In genomic region chr15:70763120-70763949, GRCh38 we compare ENCODE assay signal across 8 cellular contexts. TPM values are rescaled to one million over a fixed set of nuclear protein-coding genes. Genes with fewer than 3 reads are reported as not detected.
DNase-seq lines count a peak whose midpoint lies in the region; ATAC-seq and TF ChIP-seq lines count a peak whose summit lies in the region.

UACA (minus strand) TSS chr15:70763558; CDS start chr15:70763407, 151 bp downstream.

- 0 out of 2 replicates have a peak, but pooled peaks cover 4% of the 10 kb centered on the region for H3K9me1 ChIP-seq in IMR-90 (ENCODE audit: insufficient read depth, low read length)

- H4K20me1 ChIP-seq in IMR-90 (ENCODE audit: insufficient read depth, low read length): peaks cover 4% of the 10 kb centered on the region
- H4K20me1 ChIP-seq in fibroblast of lung (ENCODE audit: control insufficient read depth, extremely low read depth, insufficient read depth, low read length): no peaks in the 10 kb centered on the region

- H3K79me2 ChIP-seq in fibroblast of lung (ENCODE audit: control insufficient read depth, insufficient read depth, low read length): peaks cover 50% of the 10 kb centered on the region

- no peaks in the 10 kb centered on the region for H3K9me3 ChIP-seq in IMR-90 (ENCODE audit: control insufficient read depth, insufficient read depth, low read length)
- H3K9me3 ChIP-seq in Peyer's patch: no peaks in the 10 kb centered on the region
- H3K9me3 ChIP-seq in fibroblast of lung (ENCODE audit: control insufficient read depth, insufficient read depth, low read depth, low read length): no peaks in the 10 kb centered on the region

- peak within 1 kb of the TSS; percentile 70 to 92 for H4K8ac ChIP-seq in IMR-90 (ENCODE audit: low read depth in 2 of 2, low read length in 2 of 2)

- peak within 1 kb of the TSS; percentile 86 for H3K4me3 ChIP-seq in IMR-90 (ENCODE audit: insufficient read depth, low read depth, low read length)
- peak within 1 kb of the TSS; percentile 58 to 92 (median 70) for H3K4me3 ChIP-seq in Peyer's patch
- peak within 1 kb of the TSS; percentile 93 to 98 (median 94) for H3K4me3 ChIP-seq in fibroblast of lung (replicated peaks in 1 of 4; ENCODE audit: control extremely low read depth in 1 of 4, insufficient read depth in 1 of 4, low read depth in 3 of 4, low read length in 4 of 4)

- peak within 1 kb of the TSS; percentile 69 for H2BK20ac ChIP-seq in IMR-90 (ENCODE audit: low read depth, low read length)

- peak within 1 kb of the TSS; percentile 90 for H2BK120ac ChIP-seq in IMR-90 (ENCODE audit: low read depth, low read length)

- H2AK5ac ChIP-seq in IMR-90 (ENCODE audit: low read depth, low read length): peak within 1 kb of the TSS; percentile 96

- BruUV-seq in IMR-90 (replicated peaks; lab: Mats Ljungman, UMichigan): no TSS peak

- H3K27ac ChIP-seq in IMR-90 (ENCODE audit: insufficient read depth, low read length) (peak within 1 kb of the TSS; percentile 90), Peyer's patch (peak within 1 kb of the TSS; percentile 66 to 98 (median 90)), fibroblast of lung (ENCODE audit: insufficient read depth, low read length) (peak within 1 kb of the TSS; percentile 96)

- peak; percentile 77 for TF ChIP-seq POLR2A in IMR-90 (IDR thresholded peaks at IDR 0.05; ENCODE audit: low read depth, low read length)
- peak; percentile 96 for TF ChIP-seq POLR2A in Peyer's patch (IDR thresholded peaks at IDR 0.05)

- H3K4me2 ChIP-seq in IMR-90 (ENCODE audit: low read depth, low read length) (peak within 1 kb of the TSS; percentile 93), fibroblast of lung (ENCODE audit: extremely low read depth, insufficient read depth, low read length) (peak within 1 kb of the TSS; percentile 89)

- ATAC-seq in GM21526 (IDR thresholded peaks at IDR 0.05; ENCODE audit: low FRiP score, unreplicated experiment): peak; percentile 79
- ATAC-seq in IMR-90 (ENCODE audit: low read depth): peak; percentile 90

- H2AK9ac ChIP-seq in IMR-90 (replicated peaks; ENCODE audit: low read depth, low read length, poor library complexity): peak within 1 kb of the TSS; percentile 98

- H3K36me3 ChIP-seq in IMR-90 (ENCODE audit: control insufficient read depth, insufficient read depth, low read length) (no peaks in the 10 kb centered on the region), Peyer's patch (no peaks in the 10 kb centered on the region), fibroblast of lung (ENCODE audit: control insufficient read depth, insufficient read depth, low read length) (no peaks in the 10 kb centered on the region)

- peaks cover 7% of the 10 kb centered on the region for H3K4me1 ChIP-seq in IMR-90 (ENCODE audit: control insufficient read depth, insufficient read depth, low read length)
- H3K4me1 ChIP-seq in Peyer's patch: peaks cover 0 to 9% (median 0%) of the 10 kb centered on the region in 4 donors
- H3K4me1 ChIP-seq in fibroblast of lung (ENCODE audit: control insufficient read depth, extremely low read depth, insufficient read depth, low read length): peaks cover 7% of the 10 kb centered on the region

- peak within 1 kb of the TSS; percentile 92 for H3K56ac ChIP-seq in IMR-90 (ENCODE audit: extremely low read depth, insufficient read depth, low read length)

- TF ChIP-seq RAD21 in IMR-90 (IDR thresholded peaks at IDR 0.05; ENCODE audit: low read length): no peak

- peak within 1 kb of the TSS; percentile 92 for H2BK5ac ChIP-seq in IMR-90 (ENCODE audit: low read depth, low read length, poor library complexity, severe bottlenecking)

- in situ Hi-C loops in IMR-90 (cut with MboI; ENCODE audit: low sequenced_read_pairs): no loop called here

- POLR2A ChIA-PET in IMR-90 (lab: Charles Lee; ENCODE audit: unreplicated experiment): interaction anchor here (0.6 to 0.9 kb wide), 2 partner anchors 8 to 12 kb away, joined by 3 read pairs; no protein-coding TSS in a partner anchor

- dilution Hi-C loops in IMR-90 (cut with HindIII; ENCODE audit: low sequenced_read_pairs, unreplicated experiment): no loop called here

- peak within 1 kb of the TSS; percentile 75 for H4K5ac ChIP-seq in IMR-90 (ENCODE audit: low read depth, low read length)

- H3K27me3 ChIP-seq in IMR-90 (ENCODE audit: control insufficient read depth, insufficient read depth, low read length) (no peaks in the 10 kb centered on the region), Peyer's patch (no peaks in the 10 kb centered on the region), fibroblast of lung (ENCODE audit: control insufficient read depth, insufficient read depth, low read length) (no peaks in the 10 kb centered on the region)

- peak within 1 kb of the TSS; percentile 84; the same call in 2 of the 3 replicates for H2BK15ac ChIP-seq in IMR-90 (ENCODE audit: low read depth, low read length)

- peak within 1 kb of the TSS; percentile 90 for H4K91ac ChIP-seq in IMR-90 (ENCODE audit: insufficient read depth, low read depth, low read length)

- peak within 1 kb of the TSS; percentile 98 for H3K14ac ChIP-seq in IMR-90 (replicated peaks; ENCODE audit: low read depth, low read length)

- H2AFZ ChIP-seq in IMR-90 (replicated peaks; ENCODE audit: low read length, poor library complexity): peak within 1 kb of the TSS; percentile 93
- H2AFZ ChIP-seq in fibroblast of lung (ENCODE audit: low read length): no peak within 1 kb of the TSS

- H3K18ac ChIP-seq in IMR-90 (ENCODE audit: low read depth, low read length): peak within 1 kb of the TSS; percentile 85

- DNase-seq in COLO668 (lab: John Stamatoyannopoulos, UW; ENCODE audit: unreplicated experiment): peak; percentile 97
- DNase-seq in IMR-90: peak; percentile 96
- DNase-seq in Peyer's patch: peak; percentile 87 to 99 (median 97)
- peak; percentile 65 for DNase-seq in activated T-helper 9 cell treated with anti-CD3 and anti-CD28 coated beads, Interleukin-2, amount 50 U/mL, for 16 hours (ENCODE audit: low read depth)
- peak; percentile 95 to 96 for DNase-seq in fibroblast of lung (ENCODE audit: low read depth in 2 of 2)
- peak; percentile 97 for DNase-seq in myocyte (ENCODE audit: low read depth)
- DNase-seq in stimulated activated CD8-positive, alpha-beta memory T cell treated with anti-CD3 and anti-CD28 coated beads, Interleukin-7, amount 100 ng/mL, for 24 hours (ENCODE audit: low read depth): peak; percentile 61

- TF ChIP-seq CTCF in IMR-90 (conservative IDR thresholded peaks at IDR 0.05; ENCODE audit: low read depth, low read length) (no peak), Peyer's patch (IDR thresholded peaks at IDR 0.05) (peak in 2 of 6 experiments; percentile 33 to 41), fibroblast of lung (conservative IDR thresholded peaks at IDR 0.05 in 1 of 2, IDR thresholded peaks at IDR 0.05 in 1 of 2; ENCODE audit: low read depth in 1 of 2, low read length in 2 of 2) (no peak)

- H3K9ac ChIP-seq in IMR-90 (ENCODE audit: low read depth, low read length) (peak within 1 kb of the TSS; percentile 70), fibroblast of lung (ENCODE audit: insufficient read depth, low read length) (peak within 1 kb of the TSS; percentile 91)

- WGBS in IMR-90 (ENCODE audit: extremely low coverage in 2 of 2, insufficient read length in 1 of 2), 2 experiments: 0% methylated on average over 46 of the region's 79 CpGs; no CpG with 5 or more reads in 1 of the 2 experiments

- H3K4ac ChIP-seq in IMR-90 (ENCODE audit: low read depth, low read length): peak within 1 kb of the TSS; percentile 99

- intact Hi-C loops in IMR-90 (cut with micrococcal nuclease): loop anchor here (2.0 to 5.0 kb wide), 2 partner anchors 49 to 114 kb away; no protein-coding TSS in a partner anchor

- peak within 1 kb of the TSS; percentile 97 for H3K23ac ChIP-seq in IMR-90 (ENCODE audit: low read depth, low read length)

- H3K79me1 ChIP-seq in IMR-90 (ENCODE audit: low read depth in 1 of 2, low read length in 2 of 2): peaks cover 5 to 21% of the 10 kb centered on the region in 2 experiments

- CTCF ChIA-PET in IMR-90 (lab: Yijun Ruan, JAX): interaction anchor here (1.1 kb wide), 1 partner anchor 12 kb away, joined by 3 read pairs; no protein-coding TSS in a partner anchor

TF ChIP-seq in IMR-90, 13 proteins besides CTCF, POLR2A, EP300 and RAD21:
- TF ChIP-seq MXI1 (IDR thresholded peaks at IDR 0.05; ENCODE audit: borderline replicate concordance, low read depth, low read length): peak; percentile 59; the same call in 1 of the 2 replicates
- no peak for TF ChIP-seq RCOR1 (IDR thresholded peaks at IDR 0.05; ENCODE audit: insufficient replicate concordance, low read length)
- TF ChIP-seq MAZ (IDR thresholded peaks at IDR 0.05; ENCODE audit: borderline replicate concordance, low read depth, low read length): peak; percentile 42; the same call in 1 of the 2 replicates
- no peak for TF ChIP-seq NFE2L2 (IDR thresholded peaks at IDR 0.05; ENCODE audit: low read depth, low read length)
- TF ChIP-seq CEBPB (IDR thresholded peaks at IDR 0.05; ENCODE audit: low read depth, low read length): no peak
- peak; percentile 59 for TF ChIP-seq USF2 (IDR thresholded peaks at IDR 0.05; ENCODE audit: low read depth, low read length)

RNA-seq across cellular contexts. Expression of gene UACA, which starts in this region (rescaled TPM):
- total RNA-seq in IMR-90 (2012; rRNA removed): 505 and 507 TPM in 2 replicates
- polyA plus RNA-seq in IMR-90 (2012; rRNA removed): 127 and 156 TPM in 2 replicates
- 34.2 and 47.8 TPM in 2 replicates for polyA plus RNA-seq in IMR-90 (2012; cell fraction: cytosol; rRNA removed)
- polyA plus RNA-seq in IMR-90 (2012; cell fraction: nucleus; rRNA removed; ENCODE audit: low replicate concordance): 121 and 277 TPM in 2 replicates
- total RNA-seq in Peyer's patch: 10 to 100 TPM; 41.8 to 59.1 (median 46.9) TPM
- 107 and 187 TPM in 2 replicates for total RNA-seq in fibroblast of lung
- 136 and 170 TPM in 2 replicates for polyA plus RNA-seq in fibroblast of lung
- 242 and 250 TPM in 2 replicates for polyA plus RNA-seq in fibroblast of lung (2012)
- polyA minus RNA-seq in fibroblast of lung (ENCODE audit: low replicate concordance): 571 and 816 TPM in 2 replicates
- total RNA-seq in myocyte: 31.5 and 45.4 TPM in 2 replicates
- polyA plus RNA-seq in myocyte (2012): 61.8 TPM

Comparison
In these comparisons a context has a peak if more than half of its experiments do, and no peak if none do; other contexts are left out.
1. Peak in every context shown above with its lines: DNase-seq, ATAC-seq, H3K4me3 ChIP-seq and H3K27ac ChIP-seq.